1 cellular context compared by ENCODE assay signal in genomic region chr1:10430216-10431064, GRCh38.
TF ChIP-seq lines count a peak whose summit lies in the region.

TSS of gene CENPS (plus strand) at chr1:10430433. CDS start at chr1:10430518, 85 bp downstream.

TF ChIP-seq in HepG2, 621 proteins besides CTCF, POLR2A, EP300 and RAD21 (continued from another document and continues in another):
- TF ChIP-seq DBP (CRISPR knock-in tag; IDR thresholded peaks at IDR 0.05; ENCODE audit: not compliant biosample characterization), result peak; percentile 60
- peak; percentile 69; the same call in 1 of the 2 replicates for TF ChIP-seq ZNF101 (CRISPR knock-in tag; IDR thresholded peaks at IDR 0.05; ENCODE audit: borderline replicate concordance, low read depth)
- TF ChIP-seq REST (IDR thresholded peaks at IDR 0.05; ENCODE audit: borderline replicate concordance in 1 of 2, low read depth in 1 of 2, low read length in 2 of 2), result peak in 1 of 2 experiments; percentile 15; a peak in 1 of 4 replicates
- TF ChIP-seq ARHGAP35 (CRISPR knock-in tag; IDR thresholded peaks at IDR 0.05; ENCODE audit: borderline replicate concordance), result peak; percentile 79
- TF ChIP-seq IRF1 (CRISPR knock-in tag; IDR thresholded peaks at IDR 0.05; ENCODE audit: low read depth), result no peak
- TF ChIP-seq ZNF292 (CRISPR knock-in tag; IDR thresholded peaks at IDR 0.05; ENCODE audit: borderline replicate concordance, low read depth), result no peak
- peak; percentile 67 for TF ChIP-seq THRA (CRISPR knock-in tag; IDR thresholded peaks at IDR 0.05; ENCODE audit: borderline replicate concordance)
- 0 out of 2 replicates have a peak, but pooled peaks have one; percentile 21 for TF ChIP-seq ZC3H4 (CRISPR knock-in tag; IDR thresholded peaks at IDR 0.05; ENCODE audit: borderline replicate concordance)
- peak; percentile 70; the same call in 1 of the 2 replicates for TF ChIP-seq ZBTB43 (CRISPR knock-in tag; conservative IDR thresholded peaks at IDR 0.05)
- TF ChIP-seq ZNF766 (CRISPR knock-in tag; IDR thresholded peaks at IDR 0.05; ENCODE audit: borderline replicate concordance), result peak; percentile 75; the same call in 1 of the 2 replicates
- TF ChIP-seq NKX3-1 (CRISPR knock-in tag; IDR thresholded peaks at IDR 0.05), result peak; percentile 76; the same call in 1 of the 2 replicates
- TF ChIP-seq CENPX (CRISPR knock-in tag; IDR thresholded peaks at IDR 0.05), result no peak
- TF ChIP-seq ZNF564 (CRISPR knock-in tag; IDR thresholded peaks at IDR 0.05), result peak; percentile 84; the same call in 1 of the 2 replicates
- TF ChIP-seq KLF16 (CRISPR knock-in tag; IDR thresholded peaks at IDR 0.05), result peak in 1 of 2 experiments; percentile 99; a peak in 3 of 4 replicates
- TF ChIP-seq HNRNPL (IDR thresholded peaks at IDR 0.05; ENCODE audit: low read depth, low read length), result no peak; the same call in 1 of the 2 replicates
- 0 out of 2 replicates have a peak, but pooled peaks have one; percentile 83 for TF ChIP-seq CC2D1A (CRISPR knock-in tag; IDR thresholded peaks at IDR 0.05)
- no peak for TF ChIP-seq MBNL3 (CRISPR knock-in tag; conservative IDR thresholded peaks at IDR 0.05)
- TF ChIP-seq ZNF576 (CRISPR knock-in tag; IDR thresholded peaks at IDR 0.05), result no peak
- TF ChIP-seq ZHX2 (IDR thresholded peaks at IDR 0.05; ENCODE audit: low read depth), result no peak; the same call in 1 of the 2 replicates
- TF ChIP-seq ZHX2 (CRISPR knock-in tag; IDR thresholded peaks at IDR 0.05; ENCODE audit: borderline replicate concordance), result peak; percentile 56; the same call in 1 of the 2 replicates
- peak; percentile 97 for TF ChIP-seq HOXA7 (CRISPR knock-in tag; IDR thresholded peaks at IDR 0.05)
- TF ChIP-seq TEAD3 (CRISPR knock-in tag; optimal IDR thresholded peaks at IDR 0.05; ENCODE audit: borderline replicate concordance), result peak; percentile 82
- TF ChIP-seq ZSCAN9 (CRISPR knock-in tag; IDR thresholded peaks at IDR 0.05; ENCODE audit: borderline replicate concordance), result peak; percentile 6; the same call in 1 of the 2 replicates
- 0 out of 2 replicates have a peak, but pooled peaks have one; percentile 10 for TF ChIP-seq RERE (CRISPR knock-in tag; IDR thresholded peaks at IDR 0.05; ENCODE audit: low read depth)
- no peak for TF ChIP-seq HMGA1 (CRISPR knock-in tag; conservative IDR thresholded peaks at IDR 0.05)
- 0 out of 2 replicates have a peak, but pooled peaks have one; percentile 38 for TF ChIP-seq TEF (CRISPR knock-in tag; IDR thresholded peaks at IDR 0.05)
- no peak for TF ChIP-seq ZNF7 (CRISPR knock-in tag; IDR thresholded peaks at IDR 0.05)
- TF ChIP-seq ZBTB25 (CRISPR knock-in tag; IDR thresholded peaks at IDR 0.05), result peak; percentile 83; the same call in 1 of the 2 replicates
- peak; percentile 99 for TF ChIP-seq ZNF275 (CRISPR knock-in tag; IDR thresholded peaks at IDR 0.05; ENCODE audit: borderline replicate concordance)
